In genomic region chr10:70832236-70832635, GRCh38 we compare ENCODE assay signal across 25 cellular contexts. TPM values are rescaled to one million over a fixed set of nuclear protein-coding genes. Genes with fewer than 3 reads are reported as not detected.
DNase-seq lines count a peak whose midpoint lies in the region; ATAC-seq and TF ChIP-seq lines count a peak whose summit lies in the region.
"Had no signal": no experiment of that assay in that cellular context is flagged by ENCODE, and none has a peak within 500 bp of the region (broad histone marks: within the 10 kb centered on the region; RNA-seq: fewer than 3 reads in every experiment).

No MANE protein-coding gene starts in this region.

- H3K9me3 ChIP-seq in cardiac muscle cell (ENCODE audit: low read depth) (no peaks in the 10 kb centered on the region), heart left ventricle (peaks cover 0 to 2% (median 0%) of the 10 kb centered on the region in 12 donors), colonic mucosa (no peaks in the 10 kb centered on the region)
- H3K9me3 ChIP-seq: adrenal gland, ovary, right atrium auricular region, upper lobe of right lung had no signal

- peaks cover under 1% of the 10 kb centered on the region for H3K9me3 Mint-ChIP-seq in activated T-helper 2 cell treated with anti-CD3 and anti-CD28 coated beads, Interferon-gamma antibody, Interleukin-2, Interleukin-4, amounts not matched to agents 10 μg/mL and 5 μg/mL and 100 μg/mL, durations not matched to agents 14 hours and 24 hours and 36 hours
- H3K9me3 Mint-ChIP-seq in immature natural killer cell: no peaks in the 10 kb centered on the region
- H3K9me3 Mint-ChIP-seq: natural killer cell had no signal

- H3K27ac Mint-ChIP-seq in activated T-helper 2 cell treated with anti-CD3 and anti-CD28 coated beads, Interferon-gamma antibody, Interleukin-2, Interleukin-4, amounts not matched to agents 10 μg/mL and 5 μg/mL and 100 μg/mL, durations not matched to agents 14 hours and 24 hours and 36 hours: peak overlapping the region; percentile 87
- no peak overlapping the region for H3K27ac Mint-ChIP-seq in immature natural killer cell
- H3K27ac Mint-ChIP-seq: activated CD8-positive, alpha-beta memory T cell treated with anti-CD3 and anti-CD28 coated beads, Interleukin-2, amount 10 ng/mL, durations not matched to agents 7 days and 5 days; natural killer cell had no signal

- DNase-seq in cardiac muscle cell (ENCODE audit: low read depth in 1 of 2, low spot score in 1 of 2) (no peak), heart left ventricle (no peak), foreskin keratinocyte (no peak), colonic mucosa (no peak), immature natural killer cell (no peak)
- no peak for DNase-seq in activated T-helper 2 cell treated with anti-CD3 and anti-CD28 coated beads, Interferon-gamma antibody, Interleukin-2, Interleukin-4, amounts not matched to agents 10 μg/mL and 5 μg/mL and 100 μg/mL, durations not matched to agents 14 hours and 24 hours and 36 hours (ENCODE audit: low spot score)
- DNase-seq: activated CD4-positive, alpha-beta T cell treated with anti-CD3 and anti-CD28 coated beads for 1 hour; activated CD8-positive, alpha-beta memory T cell treated with anti-CD3 and anti-CD28 coated beads, Interleukin-2, amount 10 ng/mL, durations not matched to agents 7 days and 5 days; activated effector memory CD4-positive, alpha-beta T cell treated with anti-CD3 and anti-CD28 coated beads, Interleukin-2, amount 50 U/mL, for 16 hours; adrenal gland; C1 segment of cervical spinal cord; central memory CD4-positive, alpha-beta T cell; DND-41; natural killer cell; NCI-H187; NCI-H69; ovary; upper lobe of right lung had no signal

- TF ChIP-seq POLR2A in heart left ventricle (IDR thresholded peaks at IDR 0.05): no peak

- H3K4me3 ChIP-seq in cardiac muscle cell (no peak overlapping the region), heart left ventricle (no peak overlapping the region), colonic mucosa (no peak overlapping the region)
- H3K4me3 ChIP-seq: adrenal gland, ovary, right atrium auricular region, upper lobe of right lung had no signal

- H3K4me1 Mint-ChIP-seq in activated T-helper 2 cell treated with anti-CD3 and anti-CD28 coated beads, Interferon-gamma antibody, Interleukin-2, Interleukin-4, amounts not matched to agents 10 μg/mL and 5 μg/mL and 100 μg/mL, durations not matched to agents 14 hours and 24 hours and 36 hours (ENCODE audit: low read depth): peaks cover 66% of the 10 kb centered on the region
- H3K4me1 Mint-ChIP-seq in immature natural killer cell: peaks cover 9 to 25% of the 10 kb centered on the region in 2 donors

- no peaks in the 10 kb centered on the region for H3K27me3 Mint-ChIP-seq in activated T-helper 2 cell treated with anti-CD3 and anti-CD28 coated beads, Interferon-gamma antibody, Interleukin-2, Interleukin-4, amounts not matched to agents 10 μg/mL and 5 μg/mL and 100 μg/mL, durations not matched to agents 14 hours and 24 hours and 36 hours (ENCODE audit: low read depth)
- no peaks in the 10 kb centered on the region for H3K27me3 Mint-ChIP-seq in immature natural killer cell (ENCODE audit: low read depth in 3 of 3)
- H3K27me3 Mint-ChIP-seq: activated CD8-positive, alpha-beta memory T cell treated with anti-CD3 and anti-CD28 coated beads, Interleukin-2, amount 10 ng/mL, durations not matched to agents 7 days and 5 days had no signal

- H3K36me3 Mint-ChIP-seq in activated T-helper 2 cell treated with anti-CD3 and anti-CD28 coated beads, Interferon-gamma antibody, Interleukin-2, Interleukin-4, amounts not matched to agents 10 μg/mL and 5 μg/mL and 100 μg/mL, durations not matched to agents 14 hours and 24 hours and 36 hours (ENCODE audit: low read depth): peaks cover 66% of the 10 kb centered on the region
- peaks cover 13 to 19% (median 13%) of the 10 kb centered on the region in 3 donors for H3K36me3 Mint-ChIP-seq in immature natural killer cell

- intact Hi-C loops in heart left ventricle (cut with DNase I) (no loop called here), colonic mucosa (cut with DNase I) (no loop called here)
- intact Hi-C loops in activated T-helper 2 cell treated with anti-CD3 and anti-CD28 coated beads, Interferon-gamma antibody, Interleukin-2, Interleukin-4, amounts not matched to agents 10 μg/mL and 5 μg/mL and 100 μg/mL, durations not matched to agents 14 hours and 24 hours and 36 hours (cut with micrococcal nuclease): loop anchor here (2.0 kb wide), 2 partner anchors 15 to 253 kb away; no protein-coding TSS in a partner anchor

- H3K27ac ChIP-seq in cardiac muscle cell: peak overlapping the region; percentile 70
- H3K27ac ChIP-seq in heart left ventricle: peak overlapping the region in 1 of 12 donors; percentile 73
- H3K27ac ChIP-seq in foreskin keratinocyte: peak overlapping the region; percentile 82
- H3K27ac ChIP-seq in colonic mucosa: no peak overlapping the region
- H3K27ac ChIP-seq: ovary, upper lobe of right lung had no signal

- H3K27me3 ChIP-seq in cardiac muscle cell (no peaks in the 10 kb centered on the region), heart left ventricle (no peaks in the 10 kb centered on the region), foreskin keratinocyte (no peaks in the 10 kb centered on the region), colonic mucosa (no peaks in the 10 kb centered on the region)
- H3K27me3 ChIP-seq: adrenal gland, ovary, right atrium auricular region, upper lobe of right lung had no signal

- no peaks in the 10 kb centered on the region for H3K36me3 ChIP-seq in cardiac muscle cell
- peaks cover 0 to 14% (median 0%) of the 10 kb centered on the region in 9 donors for H3K36me3 ChIP-seq in heart left ventricle
- H3K36me3 ChIP-seq in colonic mucosa: no peaks in the 10 kb centered on the region
- H3K36me3 ChIP-seq: adrenal gland, ovary, right atrium auricular region, upper lobe of right lung had no signal

- H3K4me1 ChIP-seq in cardiac muscle cell (ENCODE audit: low read depth) (peaks cover 89% of the 10 kb centered on the region), heart left ventricle (peaks cover 0 to 54% (median 6%) of the 10 kb centered on the region in 12 donors), foreskin keratinocyte (peaks cover 43% of the 10 kb centered on the region), colonic mucosa (peaks cover 14% of the 10 kb centered on the region)

- no peak overlapping the region for H3K9ac ChIP-seq in colonic mucosa (ENCODE audit: low read depth in 2 of 2, low read length in 2 of 2)

- TF ChIP-seq CTCF in cardiac muscle cell (IDR thresholded peaks at IDR 0.05; ENCODE audit: low read depth, low read length): no peak
- no peak for TF ChIP-seq CTCF in heart left ventricle (IDR thresholded peaks at IDR 0.05)
- TF ChIP-seq CTCF in foreskin keratinocyte (conservative IDR thresholded peaks at IDR 0.05): no peak
- no peak for TF ChIP-seq CTCF in colonic mucosa (IDR thresholded peaks at IDR 0.05)

- 80 to 88% (median 85%) methylated on average over 3 of the region's 3 CpGs for WGBS in heart left ventricle, 4 donors

- no peak overlapping the region for H3K4me3 Mint-ChIP-seq in activated T-helper 2 cell treated with anti-CD3 and anti-CD28 coated beads, Interferon-gamma antibody, Interleukin-2, Interleukin-4, amounts not matched to agents 10 μg/mL and 5 μg/mL and 100 μg/mL, durations not matched to agents 14 hours and 24 hours and 36 hours (ENCODE audit: low read depth)
- H3K4me3 Mint-ChIP-seq in immature natural killer cell: no peak overlapping the region
- H3K4me3 Mint-ChIP-seq: activated CD8-positive, alpha-beta memory T cell treated with anti-CD3 and anti-CD28 coated beads, Interleukin-2, amount 10 ng/mL, durations not matched to agents 7 days and 5 days; natural killer cell had no signal

- ATAC-seq in heart left ventricle (no peak), foreskin keratinocyte (no peak), HG03571 (IDR thresholded peaks at IDR 0.05; ENCODE audit: unreplicated experiment) (no peak)
- ATAC-seq in activated CD4-positive, CD25-positive, alpha-beta regulatory T cell treated with anti-CD3 and anti-CD28 coated beads, Interleukin-2, amount 50 U/mL, for 24 hours: no peak
- ATAC-seq: activated CD8-positive, alpha-beta memory T cell treated with anti-CD3 and anti-CD28 coated beads, Interleukin-2, amount 10 ng/mL, durations not matched to agents 7 days and 5 days; esophagus mucosa; natural killer cell; Right ventricle myocardium inferior had no signal

RNA-seq across cellular contexts. Expression of gene SGPL1, which starts 16.5 kb away (rescaled TPM):
- total RNA-seq in cardiac muscle cell (37.7 and 51.9 TPM in 2 replicates), heart left ventricle (10 to 100 TPM in 8 of 9 donors, 1 to 10 TPM in 1; 9.0 to 32.3 (median 12.2) TPM), foreskin keratinocyte (37.6 and 49.7 TPM in 2 replicates), colonic mucosa (10 to 100 TPM; 59.8 to 67.6 TPM)
- polyA plus RNA-seq in cardiac muscle cell (32.3 and 42.9 TPM in 2 replicates), heart left ventricle (10 to 100 TPM in 1 of 2 donors, 1 to 10 TPM in 1; 2.9 to 11.4 TPM), foreskin keratinocyte (14.0 and 15.8 TPM in 2 replicates), immature natural killer cell (10 to 100 TPM; 19.8 to 25.9 (median 20.3) TPM)
- 124 and 139 TPM in 2 replicates for total RNA-seq in activated T-helper 2 cell treated with anti-CD3 and anti-CD28 coated beads, Interferon-gamma antibody, Interleukin-2, Interleukin-4, amounts not matched to agents 10 μg/mL and 5 μg/mL and 100 μg/mL, durations not matched to agents 14 hours and 24 hours and 36 hours

RNA-seq across cellular contexts. Expression of gene TBATA, which starts 47.1 kb away (rescaled TPM):
- total RNA-seq in cardiac muscle cell: not detected in 2 replicates
- polyA plus RNA-seq in cardiac muscle cell: not detected in 2 replicates
- not detected for total RNA-seq in heart left ventricle
- polyA plus RNA-seq in heart left ventricle: not detected
- total RNA-seq in activated T-helper 2 cell treated with anti-CD3 and anti-CD28 coated beads, Interferon-gamma antibody, Interleukin-2, Interleukin-4, amounts not matched to agents 10 μg/mL and 5 μg/mL and 100 μg/mL, durations not matched to agents 14 hours and 24 hours and 36 hours: not detected in 2 replicates
- total RNA-seq in foreskin keratinocyte: not detected in 2 replicates
- not detected in 2 replicates for polyA plus RNA-seq in foreskin keratinocyte
- total RNA-seq in colonic mucosa: not detected
- not detected for polyA plus RNA-seq in immature natural killer cell
- total RNA-seq: activated CD8-positive, alpha-beta memory T cell treated with anti-CD3 and anti-CD28 coated beads, Interleukin-2, amount 10 ng/mL, durations not matched to agents 7 days and 5 days; adrenal gland; esophagus mucosa; glomerular endothelial cell; mesenteric fat pad; ovary; right atrium auricular region; Right ventricle myocardium inferior; upper lobe of right lung had no signal
- polyA plus RNA-seq: ovary had no signal

RNA-seq across cellular contexts. Expression of gene PCBD1, which starts 56.1 kb away (rescaled TPM):
- total RNA-seq in cardiac muscle cell: 145 and 174 TPM in 2 replicates
- 222 and 264 TPM in 2 replicates for polyA plus RNA-seq in cardiac muscle cell
- total RNA-seq in heart left ventricle: 100 to 1,000 TPM; 112 to 189 (median 144) TPM
- polyA plus RNA-seq in heart left ventricle: 100 to 1,000 TPM; 103 to 177 TPM
- 72.0 and 73.8 TPM in 2 replicates for total RNA-seq in activated T-helper 2 cell treated with anti-CD3 and anti-CD28 coated beads, Interferon-gamma antibody, Interleukin-2, Interleukin-4, amounts not matched to agents 10 μg/mL and 5 μg/mL and 100 μg/mL, durations not matched to agents 14 hours and 24 hours and 36 hours
- 54.7 and 60.3 TPM in 2 replicates for total RNA-seq in foreskin keratinocyte
- polyA plus RNA-seq in foreskin keratinocyte: 82.9 and 94.6 TPM in 2 replicates
- total RNA-seq in colonic mucosa: 100 to 1,000 TPM in 1 of 2 donors, 10 to 100 TPM in 1; 96.4 to 196 TPM
- 10 to 100 TPM; 24.0 to 35.2 (median 25.4) TPM for polyA plus RNA-seq in immature natural killer cell
